ENCODE assay signal across 12 cellular contexts in genomic region chr16:9107025-9107970, GRCh38. TPM values are rescaled to one million over a fixed set of nuclear protein-coding genes. Genes with fewer than 3 reads are reported as not detected.
DNase-seq lines count a peak whose midpoint lies in the region; ATAC-seq and TF ChIP-seq lines count a peak whose summit lies in the region.
"Had no signal": no experiment of that assay in that cellular context is flagged by ENCODE, and none has a peak within 500 bp of the region (broad histone marks: within the 10 kb centered on the region; RNA-seq: fewer than 3 reads in every experiment).

No MANE protein-coding gene starts in this region.

- intact Hi-C loops in Panc1 (cut with micrococcal nuclease; ENCODE audit: unreplicated experiment), result no loop called here
- intact Hi-C loops in psoas muscle (cut with DNase I), result no loop called here
- intact Hi-C loops in lower leg skin (cut with DNase I; ENCODE audit: low total_unique reads), result no loop called here

- CTCF ChIA-PET in activated CD8-positive, alpha-beta memory T cell treated with anti-CD3 and anti-CD28 coated beads, Interleukin-2, amount 10 ng/mL, durations not matched to agents 7 days and 5 days (lab: Charles Lee), result no interaction called here
- CTCF ChIA-PET in Panc1 (lab: Charles Lee), result no interaction called here

- in situ Hi-C loops in Panc1 (cut with HindIII; ENCODE audit: low pct_unique_long_range_greater_than_20kb, low sequenced_read_pairs), result no loop called here

- peaks cover 68% of the 10 kb centered on the region for H3K36me3 ChIP-seq in Panc1 (ENCODE audit: control insufficient read depth, insufficient read depth, low read length)
- H3K36me3 ChIP-seq in psoas muscle (ENCODE audit: insufficient read depth in 1 of 2, low read depth in 1 of 2), result peaks cover 11 to 36% of the 10 kb centered on the region in 2 donors

- H3K27me3 Mint-ChIP-seq in activated CD8-positive, alpha-beta memory T cell treated with anti-CD3 and anti-CD28 coated beads, Interleukin-2, amount 10 ng/mL, durations not matched to agents 7 days and 5 days, result no peaks in the 10 kb centered on the region

- peaks cover 86% of the 10 kb centered on the region for H3K4me1 Mint-ChIP-seq in activated CD8-positive, alpha-beta memory T cell treated with anti-CD3 and anti-CD28 coated beads, Interleukin-2, amount 10 ng/mL, durations not matched to agents 7 days and 5 days

- H3K27ac ChIP-seq in Panc1 (ENCODE audit: low read length), result no peak overlapping the region
- peak overlapping the region; percentile 85 for H3K27ac ChIP-seq in epithelial cell of prostate
- peak overlapping the region; percentile 74 for H3K27ac ChIP-seq in psoas muscle
- H3K27ac ChIP-seq: cardiac muscle cell had no signal

- WGBS in psoas muscle, 3 donors, result 47 to 63% (median 49%) methylated on average over 9 of the region's 9 CpGs
- WGBS in lower leg skin, 2 donors, result 70 to 79% methylated on average over 9 of the region's 9 CpGs

- ATAC-seq in activated CD8-positive, alpha-beta memory T cell treated with anti-CD3 and anti-CD28 coated beads, Interleukin-2, amount 10 ng/mL, durations not matched to agents 7 days and 5 days, result no peak
- ATAC-seq in Panc1 (0 out of 2 replicates have a peak, but pooled peaks have one; percentile 39), psoas muscle (peak; percentile 86 to 91 (median 87))

- H3K36me3 Mint-ChIP-seq in activated CD8-positive, alpha-beta memory T cell treated with anti-CD3 and anti-CD28 coated beads, Interleukin-2, amount 10 ng/mL, durations not matched to agents 7 days and 5 days, result peaks cover 80% of the 10 kb centered on the region

- H3K27me3 ChIP-seq in Panc1 (ENCODE audit: control insufficient read depth, insufficient read depth, low read length), result no peaks in the 10 kb centered on the region
- H3K27me3 ChIP-seq in psoas muscle (ENCODE audit: insufficient read depth in 3 of 3, low read length in 2 of 3), result no peaks in the 10 kb centered on the region
- H3K27me3 ChIP-seq: cardiac muscle cell, MG63 had no signal

- H3K4me3 Mint-ChIP-seq in activated CD8-positive, alpha-beta memory T cell treated with anti-CD3 and anti-CD28 coated beads, Interleukin-2, amount 10 ng/mL, durations not matched to agents 7 days and 5 days, result no peak overlapping the region

- no TSS peak for BruUV-seq in Panc1 (replicated peaks; lab: Mats Ljungman, UMichigan)

- no peak overlapping the region for H3K4me3 ChIP-seq in Panc1 (ENCODE audit: low read depth in 2 of 2, low read length in 2 of 2)
- no peak overlapping the region for H3K4me3 ChIP-seq in psoas muscle
- H3K4me3 ChIP-seq in lower leg skin (ENCODE audit: low read depth, poor library complexity, severe bottlenecking), result no peak overlapping the region
- H3K4me3 ChIP-seq: cardiac muscle cell, MG63 had no signal

- POLR2A ChIA-PET in Panc1 (lab: Charles Lee), result no interaction called here

- no peaks in the 10 kb centered on the region for H3K9me3 Mint-ChIP-seq in activated CD8-positive, alpha-beta memory T cell treated with anti-CD3 and anti-CD28 coated beads, Interleukin-2, amount 10 ng/mL, durations not matched to agents 7 days and 5 days (ENCODE audit: low read depth)

- no peaks in the 10 kb centered on the region for H3K9me3 ChIP-seq in Panc1 (ENCODE audit: control insufficient read depth, insufficient read depth, low read depth, low read length)
- no peaks in the 10 kb centered on the region for H3K9me3 ChIP-seq in psoas muscle
- H3K9me3 ChIP-seq: MG63 had no signal

- peaks cover 22% of the 10 kb centered on the region for H3K4me1 ChIP-seq in Panc1 (ENCODE audit: control insufficient read depth, insufficient read depth, low read length)
- peaks cover 99% of the 10 kb centered on the region for H3K4me1 ChIP-seq in psoas muscle

- DNase-seq in activated CD8-positive, alpha-beta memory T cell treated with anti-CD3 and anti-CD28 coated beads for 24 hours, result peak; percentile 48
- DNase-seq in activated CD8-positive, alpha-beta memory T cell treated with anti-CD3 and anti-CD28 coated beads, Interleukin-2, amount 10 ng/mL, durations not matched to agents 7 days and 5 days, result no peak
- DNase-seq in Panc1 (ENCODE audit: low read depth, low spot score) (no peak), epithelial cell of prostate (ENCODE audit: low read depth, low spot score) (no peak), psoas muscle (no peak), NOMO-1 treated with dmso at 0.1 percent for 144 hours (lab: John Stamatoyannopoulos, UW; ENCODE audit: unreplicated experiment) (no peak), lower leg skin (ENCODE audit: low spot score in 2 of 2) (no peak)
- DNase-seq in activated effector memory CD4-positive, alpha-beta T cell treated with anti-CD3 and anti-CD28 coated beads, Interleukin-2, amount 50 U/mL, for 16 hours, result no peak
- DNase-seq: MG63; NCI-H2171 treated with DMSO at 0.1 percent for 48 hours; stimulated activated CD4-positive, alpha-beta T cell treated with anti-CD3 and anti-CD28 coated beads, Interleukin-12 subunit alpha, Interleukin-12 subunit beta, amount 100 ng/mL, for 4 hours had no signal

- no peak for TF ChIP-seq CTCF in Panc1 (IDR thresholded peaks at IDR 0.05)
- no peak for TF ChIP-seq CTCF in psoas muscle (IDR thresholded peaks at IDR 0.05)
- TF ChIP-seq CTCF in lower leg skin (IDR thresholded peaks at IDR 0.05), result no peak

- TF ChIP-seq POLR2A in lower leg skin (IDR thresholded peaks at IDR 0.05), result no peak

- H3K27ac Mint-ChIP-seq in activated CD8-positive, alpha-beta memory T cell treated with anti-CD3 and anti-CD28 coated beads, Interleukin-2, amount 10 ng/mL, durations not matched to agents 7 days and 5 days, result no peak overlapping the region

RNA-seq across cellular contexts. Expression of gene HAPSTR1, which starts 15.9 kb away (rescaled TPM):
- 10 to 100 TPM; 52.3 to 63.8 TPM for total RNA-seq in activated CD8-positive, alpha-beta memory T cell treated with anti-CD3 and anti-CD28 coated beads, Interleukin-2, amount 10 ng/mL, durations not matched to agents 7 days and 5 days
- total RNA-seq in Panc1 (2021; ENCODE audit: unreplicated experiment), result 49.9 TPM
- polyA plus RNA-seq in Panc1 (2012; ENCODE audit: insufficient read length), result 15.7 TPM
- total RNA-seq in psoas muscle, result 10 to 100 TPM; 54.5 to 80.0 (median 73.5) TPM
- polyA plus RNA-seq in psoas muscle, result 10 to 100 TPM; 15.1 to 44.5 (median 18.2) TPM
- total RNA-seq in lower leg skin, result 10 to 100 TPM; 39.1 to 53.1 (median 47.1) TPM
